ENCODE assay signal across 1 cellular context in genomic region chr10:69866246-69866687, GRCh38.
TF ChIP-seq lines count a peak whose summit lies in the region.

No MANE protein-coding gene starts in this region.

TF ChIP-seq in HCT116, 20 proteins besides CTCF, POLR2A, EP300 and RAD21 (continued from another document):
- no peak; the same call in 1 of the 2 replicates for TF ChIP-seq MAX (IDR thresholded peaks at IDR 0.05)
- no peak for TF ChIP-seq EZH2phosphoT487 (IDR thresholded peaks at IDR 0.05; ENCODE audit: borderline replicate concordance)
- TF ChIP-seq ZBTB33 (IDR thresholded peaks at IDR 0.05; ENCODE audit: extremely low read depth, insufficient replicate concordance, low read length), result no peak
- TF ChIP-seq EZH2 (IDR thresholded peaks at IDR 0.05), result no peak
- no peak for TF ChIP-seq CEBPB (IDR thresholded peaks at IDR 0.05; ENCODE audit: low read depth)
- no peak for TF ChIP-seq POLR2AphosphoS5 (IDR thresholded peaks at IDR 0.05; ENCODE audit: low read depth, low read length)
- TF ChIP-seq TCF7L2 (IDR thresholded peaks at IDR 0.05; ENCODE audit: borderline replicate concordance, extremely low read depth, insufficient read depth, insufficient read length), result no peak
- no peak for TF ChIP-seq SRF (IDR thresholded peaks at IDR 0.05; ENCODE audit: low read depth)
- TF ChIP-seq JUND (IDR thresholded peaks at IDR 0.05), result no peak
- TF ChIP-seq ZFX (IDR thresholded peaks at IDR 0.05), result no peak
- no peak for TF ChIP-seq ELF1 (IDR thresholded peaks at IDR 0.05; ENCODE audit: borderline replicate concordance, low read depth)
- TF ChIP-seq REST (IDR thresholded peaks at IDR 0.05; ENCODE audit: low read depth), result no peak
- no peak for TF ChIP-seq SIN3A (IDR thresholded peaks at IDR 0.05; ENCODE audit: low read depth)
- TF ChIP-seq FOSL1 (IDR thresholded peaks at IDR 0.05; ENCODE audit: low read depth), result no peak
- TF ChIP-seq CBX3 (IDR thresholded peaks at IDR 0.05; ENCODE audit: low read depth), result no peak
- TF ChIP-seq EGR1 (IDR thresholded peaks at IDR 0.05; ENCODE audit: low read depth), result no peak
- TF ChIP-seq SP1 (IDR thresholded peaks at IDR 0.05; ENCODE audit: low read depth), result no peak
